In the genomic region with DNA sequence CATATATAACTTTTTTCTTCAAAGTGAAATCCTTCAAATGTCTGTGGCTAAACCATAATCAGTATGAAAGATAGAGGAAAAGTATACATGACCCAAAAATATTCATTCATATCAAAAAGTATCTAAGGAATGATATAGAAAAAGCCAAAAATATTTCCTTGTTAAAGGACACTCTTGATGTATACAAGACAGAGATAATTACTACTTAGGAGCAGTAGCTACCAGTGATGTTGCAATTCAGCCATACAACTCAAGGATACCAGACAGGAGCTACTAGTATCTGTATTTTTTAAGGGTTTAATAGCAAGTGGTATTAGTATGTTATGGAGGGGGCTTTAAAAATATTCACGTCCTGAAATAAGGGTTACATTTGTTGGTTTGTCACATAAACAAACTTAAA, we compare ENCODE assay signal across 26 cellular contexts.
"Had no signal": no experiment of that assay in that cellular context is flagged by ENCODE, and none has a peak within 500 bp of the region (broad histone marks: within the 10 kb centered on the region; RNA-seq: fewer than 3 reads in every experiment).

No MANE protein-coding gene starts in this region.

- DNase-seq: effector CD4-positive, alpha-beta T cell; endodermal cell; foreskin fibroblast; glutamatergic neuron; immature natural killer cell; kidney; left cardiac atrium; left ventricle myocardium inferior; mesenchymal stem cell; midbrain; naive B cell; nephron progenitor cell; psoas muscle; retina; right lobe of liver; stimulated activated CD4-positive, alpha-beta T cell treated with anti-CD3 and anti-CD28 coated beads, Interleukin-4, amount 100 ng/mL, for 1 hour; stimulated activated CD8-positive, alpha-beta memory T cell treated with anti-CD3 and anti-CD28 coated beads, Interleukin-4, amount 100 ng/mL, for 48 hours; stimulated activated naive CD8-positive, alpha-beta T cell treated with anti-CD3 and anti-CD28 coated beads, Interleukin-15, Interleukin-2, amounts not matched to agents 100 U/mL and 50 U/mL, for 24 hours; thyroid gland; upper lobe of left lung; uterus had no signal

- ATAC-seq: gastroesophageal sphincter; left cardiac atrium; psoas muscle; right lobe of liver; stimulated activated effector memory CD8-positive, alpha-beta T cell treated with anti-CD3 and anti-CD28 coated beads, Interleukin-12 subunit alpha, Interleukin-12 subunit beta, amount 100 ng/mL, for 72 hours; stimulated activated naive CD8-positive, alpha-beta T cell treated with anti-CD3 and anti-CD28 coated beads, Interleukin-15, Interleukin-2, amounts not matched to agents 100 U/mL and 50 U/mL, for 24 hours had no signal

- H3K27ac ChIP-seq: coronary artery, gastroesophageal sphincter, left ventricle myocardium inferior, psoas muscle, right lobe of liver, suprapubic skin, thyroid gland, upper lobe of left lung, uterus had no signal

- H3K27me3 Mint-ChIP-seq: naive B cell had no signal

- H3K4me1 ChIP-seq: gastroesophageal sphincter, left ventricle myocardium inferior, psoas muscle, right lobe of liver, suprapubic skin, thyroid gland, upper lobe of left lung, uterus had no signal

- H3K4me3 Mint-ChIP-seq: endodermal cell; immature natural killer cell; naive B cell; nephron progenitor cell; stimulated activated effector memory CD8-positive, alpha-beta T cell treated with anti-CD3 and anti-CD28 coated beads, Interleukin-12 subunit alpha, Interleukin-12 subunit beta, amount 100 ng/mL, for 72 hours had no signal

- H3K36me3 ChIP-seq: uterus had no signal

- H3K4me1 Mint-ChIP-seq: endodermal cell, immature natural killer cell, nephron progenitor cell had no signal

- H3K9me3 ChIP-seq: gastroesophageal sphincter, left ventricle myocardium inferior, psoas muscle, right lobe of liver, suprapubic skin, thyroid gland, upper lobe of left lung, uterus had no signal

- H3K27me3 ChIP-seq: gastroesophageal sphincter, right lobe of liver, suprapubic skin, thyroid gland, upper lobe of left lung, uterus had no signal

- H3K27ac Mint-ChIP-seq: endodermal cell, nephron progenitor cell had no signal

- H3K4me3 ChIP-seq: coronary artery, gastroesophageal sphincter, left ventricle myocardium inferior, lung, psoas muscle, right lobe of liver, suprapubic skin, thyroid gland, upper lobe of left lung, uterus had no signal

- H3K9me3 Mint-ChIP-seq: endodermal cell; immature natural killer cell; nephron progenitor cell; stimulated activated effector memory CD8-positive, alpha-beta T cell treated with anti-CD3 and anti-CD28 coated beads, Interleukin-12 subunit alpha, Interleukin-12 subunit beta, amount 100 ng/mL, for 72 hours had no signal
